ENCODE assay signal across 1 cellular context in genomic region chr15:63973212-63974009, GRCh38.
TF ChIP-seq lines count a peak whose summit lies in the region.

No MANE protein-coding gene starts in this region.

TF ChIP-seq in SK-N-SH treated with all-trans-retinoic acid at 6 μM for 48 hours, 23 proteins besides CTCF, POLR2A, EP300 and RAD21 (continued from another document):
- no peak for TF ChIP-seq PATZ1 (CRISPR knock-in tag; IDR thresholded peaks at IDR 0.05; ENCODE audit: borderline replicate concordance)
